In the genomic region with DNA sequence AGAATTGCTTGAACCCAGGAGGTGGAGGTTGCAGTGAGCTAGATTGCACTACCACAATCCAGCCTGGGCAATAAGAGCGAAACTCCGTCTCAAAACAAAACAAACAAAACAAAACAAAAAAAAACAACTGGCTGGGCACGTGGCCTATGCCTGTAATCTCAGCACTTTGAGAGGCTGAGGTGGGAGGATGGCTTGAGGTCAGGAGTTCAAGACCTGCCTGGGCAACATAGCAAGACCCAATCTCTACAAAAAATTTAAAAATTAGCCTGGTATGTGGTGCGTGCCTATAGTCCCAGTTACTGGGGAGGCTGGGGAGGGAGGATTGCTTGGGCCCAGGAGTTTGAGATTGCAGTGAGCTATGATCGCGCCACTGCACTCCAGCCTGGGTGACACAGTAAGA, we compare ENCODE assay signal across 12 cellular contexts. TPM values are rescaled to one million over a fixed set of nuclear protein-coding genes. Genes with fewer than 3 reads are reported as not detected.
"Had no signal": no experiment of that assay in that cellular context is flagged by ENCODE, and none has a peak within 500 bp of the region (broad histone marks: within the 10 kb centered on the region; RNA-seq: fewer than 3 reads in every experiment).

No MANE protein-coding gene starts in this region.

- ATAC-seq: GM23338, HCT116 had no signal

- H3K4me1 ChIP-seq: HAP-1 had no signal

- H3K9me3 ChIP-seq: HAP-1 had no signal

- H2AFZ ChIP-seq: GM23248, GM23338 had no signal

- H3K9ac ChIP-seq: GM23248 had no signal

- H3K4me3 ChIP-seq: GM23248, GM23338, HAP-1 had no signal

- H3K36me3 ChIP-seq: HAP-1 had no signal

- H3K4me2 ChIP-seq: GM23338 had no signal

- FAIRE-seq: H1, H54 had no signal

- DNase-seq: GM23248, GOT3, H7, H9, HCEC 1CT, HFFc6 had no signal

- H3K27ac ChIP-seq: GM23248 had no signal

RNA-seq across cellular contexts. Expression of a gene that starts 51.8 kb away (rescaled TPM):
- total RNA-seq: GM23248, GM23338, H4, H7 had no signal
- polyA plus RNA-seq: GM23248, GM23338, H1 had no signal
